7 cellular contexts compared by ENCODE assay signal in the genomic region with DNA sequence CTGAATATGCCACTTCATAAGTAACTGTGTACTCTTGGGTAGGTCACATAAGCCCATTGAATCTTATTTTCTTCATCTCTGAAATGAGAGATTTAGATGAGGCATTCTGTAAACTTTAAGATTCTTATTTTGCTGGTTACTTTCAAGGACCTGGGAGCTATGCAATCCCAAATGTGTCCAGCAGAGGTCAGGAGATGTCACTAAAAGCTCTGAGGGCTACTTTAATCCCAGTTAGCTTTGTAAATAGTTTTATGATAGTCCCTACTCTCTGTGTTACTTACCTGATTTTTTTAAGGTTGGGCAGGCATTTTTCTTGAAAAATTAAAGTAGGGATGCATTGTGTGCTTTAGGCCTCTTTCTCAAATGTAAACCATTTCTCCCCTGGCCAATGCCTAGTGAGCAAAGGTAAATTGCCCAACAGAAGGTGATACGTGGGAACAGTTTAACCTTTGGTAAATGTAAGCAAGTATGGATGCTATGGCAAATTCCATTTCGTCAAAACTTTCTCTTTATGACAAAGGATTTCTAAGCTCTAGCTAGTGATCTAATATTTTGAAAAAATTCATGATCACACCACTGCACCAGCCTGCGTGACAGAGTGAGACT. TPM values are rescaled to one million over a fixed set of nuclear protein-coding genes. Genes with fewer than 3 reads are reported as not detected.
DNase-seq lines count a peak whose midpoint lies in the region; ATAC-seq, FAIRE-seq and TF ChIP-seq lines count a peak whose summit lies in the region.

No MANE protein-coding gene starts in this region.

- peaks cover 5% of the 10 kb centered on the region for H3K4me1 Mint-ChIP-seq in astrocyte (ENCODE audit: low read depth, unreplicated experiment)

- no peak overlapping the region for H3K27ac ChIP-seq in astrocyte (ENCODE audit: low read depth, low read length)

- FAIRE-seq in astrocyte (lab: Jason Lieb, UNC): peak; percentile 29

- no peak overlapping the region for H3K27ac Mint-ChIP-seq in astrocyte (ENCODE audit: unreplicated experiment)

- H3K9ac ChIP-seq in astrocyte (ENCODE audit: low read length): no peak overlapping the region

- no peaks in the 10 kb centered on the region for H3K36me3 ChIP-seq in astrocyte (ENCODE audit: insufficient read depth, low read length)

- H3K4me1 ChIP-seq in astrocyte (ENCODE audit: insufficient read depth, low read length): no peaks in the 10 kb centered on the region

- no peaks in the 10 kb centered on the region for H3K9me3 Mint-ChIP-seq in astrocyte (ENCODE audit: unreplicated experiment)

- H3K36me3 Mint-ChIP-seq in astrocyte (ENCODE audit: low read depth, unreplicated experiment): no peaks in the 10 kb centered on the region

- H3K79me2 ChIP-seq in astrocyte (ENCODE audit: insufficient read depth, low read length): no peaks in the 10 kb centered on the region

- no peak overlapping the region for H3K4me3 Mint-ChIP-seq in astrocyte (ENCODE audit: unreplicated experiment)

- no peak overlapping the region for H2AFZ ChIP-seq in astrocyte (ENCODE audit: low read depth, low read length)

- H3K9me3 ChIP-seq in astrocyte (ENCODE audit: insufficient read depth, low read depth, low read length): no peaks in the 10 kb centered on the region

- no peaks in the 10 kb centered on the region for H4K20me1 ChIP-seq in astrocyte (ENCODE audit: insufficient read depth, low read length)

- H3K27me3 Mint-ChIP-seq in astrocyte (ENCODE audit: low read depth, unreplicated experiment): peaks cover 26% of the 10 kb centered on the region

- no peak overlapping the region for H3K4me2 ChIP-seq in astrocyte (ENCODE audit: low read length)

- no peaks in the 10 kb centered on the region for H3K27me3 ChIP-seq in astrocyte (ENCODE audit: insufficient read depth, low read length)

- TF ChIP-seq CTCF in GM12874 (IDR thresholded peaks at IDR 0.05; ENCODE audit: insufficient read depth, low read depth, low read length): peak; percentile 74
- peak; percentile 94 for TF ChIP-seq CTCF in astrocyte (IDR thresholded peaks at IDR 0.05; ENCODE audit: insufficient read depth, low read depth, low read length)

- DNase-seq in NCI-H146 (lab: John Stamatoyannopoulos, UW): peak; percentile 44
- DNase-seq in T1000 (lab: John Stamatoyannopoulos, UW): peak; percentile 68
- peak; percentile 28 for DNase-seq in astrocyte (ENCODE audit: low read depth)
- peak; percentile 61 to 63 for DNase-seq in hippocampal formation (lab: John Stamatoyannopoulos, UW)
- peak; percentile 46 to 76 for DNase-seq in stimulated activated CD4-positive, alpha-beta T cell treated with anti-CD3 and anti-CD28 coated beads, Interleukin-12 subunit alpha, Interleukin-12 subunit beta, amount 100 ng/mL, for 24 hours (ENCODE audit: low read depth in 2 of 2)

- no peak for ATAC-seq in GM18870 (IDR thresholded peaks at IDR 0.05; ENCODE audit: unreplicated experiment)

- no peak overlapping the region for H3K4me3 ChIP-seq in astrocyte (ENCODE audit: insufficient read depth, low read depth, low read length)

RNA-seq across cellular contexts. Expression of a gene that starts 57.1 kb away (rescaled TPM):
- 217 and 253 TPM in 2 replicates for total RNA-seq in astrocyte
